ENCODE assay signal across 9 cellular contexts in genomic region chr20:13082366-13082765, GRCh38.
"Had no signal": no experiment of that assay in that cellular context is flagged by ENCODE, and none has a peak within 500 bp of the region (broad histone marks: within the 10 kb centered on the region; RNA-seq: fewer than 3 reads in every experiment).

No MANE protein-coding gene starts in this region.

- H3K9ac ChIP-seq: GM23248 had no signal

- FAIRE-seq: HTR-8/SVneo, K562 had no signal

- H3K27ac Mint-ChIP-seq: HFFc6 had no signal

- H3K4me3 Mint-ChIP-seq: HFFc6 had no signal

- H3K27ac ChIP-seq: GM23248 had no signal

- H3K4me1 ChIP-seq: HAP-1 had no signal

- H3K9me3 ChIP-seq: HAP-1 had no signal

- ATAC-seq: HCT116, K562 had no signal

- DNase-seq: GM23248, GOT3, H7, HFFc6, IMR-90 had no signal

- H3K36me3 ChIP-seq: HAP-1 had no signal

- H3K9me3 Mint-ChIP-seq: HFFc6 had no signal

- H3K4me3 ChIP-seq: GM23248, HAP-1, K562 had no signal
